ENCODE assay signal across 17 cellular contexts in genomic region chr9:22170990-22171663, GRCh38.
DNase-seq lines count a peak whose midpoint lies in the region; ATAC-seq and TF ChIP-seq lines count a peak whose summit lies in the region.
"Had no signal": no experiment of that assay in that cellular context is flagged by ENCODE, and none has a peak within 500 bp of the region (broad histone marks: within the 10 kb centered on the region; RNA-seq: fewer than 3 reads in every experiment).

No MANE protein-coding gene starts in this region.

- H3K9me3 ChIP-seq in SJCRH30 (replicated peaks): no peaks in the 10 kb centered on the region
- H3K9me3 ChIP-seq: SJSA1, stomach had no signal

- in situ Hi-C loops in brain microvascular endothelial cell (cut with HindIII; ENCODE audit: low pct_ligation_motif_present, low sequenced_read_pairs): no loop called here

- no peak for TF ChIP-seq CTCF in CD14-positive monocyte (IDR thresholded peaks at IDR 0.05)
- no peak for TF ChIP-seq CTCF in HL-60 (IDR thresholded peaks at IDR 0.05; ENCODE audit: insufficient read depth, low read length)
- no peak for TF ChIP-seq CTCF in brain microvascular endothelial cell (IDR thresholded peaks at IDR 0.05; ENCODE audit: low read depth, low read length, missing control alignments)

- H3K27me3 ChIP-seq in HL-60 (ENCODE audit: insufficient read depth, poor library complexity, severe bottlenecking): no peaks in the 10 kb centered on the region
- H3K27me3 ChIP-seq in brain microvascular endothelial cell (replicated peaks): no peaks in the 10 kb centered on the region
- no peaks in the 10 kb centered on the region for H3K27me3 ChIP-seq in SJCRH30
- H3K27me3 ChIP-seq: SJSA1, stomach had no signal

- intact Hi-C loops in CD14-positive monocyte (cut with micrococcal nuclease): no loop called here

- no peaks in the 10 kb centered on the region for H3K9me3 Mint-ChIP-seq in CD14-positive monocyte

- H3K36me3 Mint-ChIP-seq in CD14-positive monocyte: no peaks in the 10 kb centered on the region

- no peaks in the 10 kb centered on the region for H3K27me3 Mint-ChIP-seq in CD14-positive monocyte (ENCODE audit: low read depth in 3 of 3)

- peaks cover 51% of the 10 kb centered on the region for H3K4me1 Mint-ChIP-seq in CD14-positive monocyte

- peaks cover 26% of the 10 kb centered on the region for H3K4me1 ChIP-seq in SJCRH30

- DNase-seq in CD14-positive monocyte (ENCODE audit: low spot score) (no peak), HL-60 (ENCODE audit: low read depth in 1 of 2, low spot score in 1 of 2) (no peak), brain microvascular endothelial cell (no peak), NCI-H2227 treated with DMSO at 0.1 percent for 48 hours (lab: John Stamatoyannopoulos, UW) (no peak), SJCRH30 (no peak), NCI-H1105 (lab: John Stamatoyannopoulos, UW) (no peak)
- DNase-seq: activated CD4-positive, alpha-beta T cell treated with anti-CD3 and anti-CD28 coated beads, Interleukin-2, amount 50 U/mL, for 48 hours; activated naive CD4-positive, alpha-beta T cell treated with anti-CD3 and anti-CD28 coated beads, Interleukin-2, amount 10 ng/mL, durations not matched to agents 7 days and 5 days; KG1; NCI-H226; nucleus accumbens; stimulated activated CD4-positive, alpha-beta T cell treated with anti-CD3 and anti-CD28 coated beads, Interleukin-1b, Interleukin-23, amount 100 ng/mL, for 48 hours; stomach had no signal

- peak overlapping the region; percentile 81 to 96 (median 89) for H3K27ac Mint-ChIP-seq in CD14-positive monocyte
- H3K27ac Mint-ChIP-seq: activated naive CD4-positive, alpha-beta T cell treated with anti-CD3 and anti-CD28 coated beads, Interleukin-2, amount 10 ng/mL, durations not matched to agents 7 days and 5 days had no signal

- H3K4me3 Mint-ChIP-seq in CD14-positive monocyte: peak overlapping the region in 1 of 2 donors; percentile 51
- H3K4me3 Mint-ChIP-seq: activated naive CD4-positive, alpha-beta T cell treated with anti-CD3 and anti-CD28 coated beads, Interleukin-2, amount 10 ng/mL, durations not matched to agents 7 days and 5 days had no signal

- no peaks in the 10 kb centered on the region for H3K36me3 ChIP-seq in brain microvascular endothelial cell (replicated peaks)
- no peaks in the 10 kb centered on the region for H3K36me3 ChIP-seq in SJCRH30
- H3K36me3 ChIP-seq: SJSA1, stomach had no signal

- ATAC-seq in GM21360 (IDR thresholded peaks at IDR 0.05; ENCODE audit: unreplicated experiment): peak; percentile 86
- no peak for ATAC-seq in activated CD4-positive, CD25-positive, alpha-beta regulatory T cell treated with anti-CD3 and anti-CD28 coated beads, Interleukin-2, amount 50 U/mL, for 24 hours

- H3K27ac ChIP-seq in HL-60 (replicated peaks): peak overlapping the region; percentile 62
- H3K27ac ChIP-seq in brain microvascular endothelial cell: peak overlapping the region; percentile 59
- no peak overlapping the region for H3K27ac ChIP-seq in SJCRH30
- H3K27ac ChIP-seq: coronary artery, SJSA1 had no signal

- no peak overlapping the region for H3K4me3 ChIP-seq in HL-60 (replicated peaks; ENCODE audit: insufficient read depth, low read length)
- no peak overlapping the region for H3K4me3 ChIP-seq in brain microvascular endothelial cell (ENCODE audit: low read depth, low read length)
- H3K4me3 ChIP-seq in SJCRH30: no peak overlapping the region
- H3K4me3 ChIP-seq: coronary artery, SJSA1, stomach had no signal
